27 cellular contexts compared by ENCODE assay signal in genomic region chr6:144047688-144048087, GRCh38.
"Had no signal": no experiment of that assay in that cellular context is flagged by ENCODE, and none has a peak within 500 bp of the region (broad histone marks: within the 10 kb centered on the region; RNA-seq: fewer than 3 reads in every experiment).

No MANE protein-coding gene starts in this region.

- FAIRE-seq: urothelium cell line had no signal

- ATAC-seq: stimulated activated effector memory CD8-positive, alpha-beta T cell treated with anti-CD3 and anti-CD28 coated beads, Interleukin-12 subunit alpha, Interleukin-12 subunit beta, amount 100 ng/mL, for 72 hours; stimulated activated memory B cell treated with anti-CD40 and anti-IgM and Interleukin-4, amounts not matched to agents 10 μg/mL and 1 μg/mL and 100 μg/mL, for 72 hours; stimulated activated naive B cell treated with anti-CD40 and anti-IgM and Interleukin-4, amounts not matched to agents 10 μg/mL and 1 μg/mL and 100 μg/mL, for 72 hours; stimulated activated naive CD8-positive, alpha-beta T cell treated with anti-CD3 and anti-CD28 coated beads, Interleukin-15, amount 100 ng/mL, for 72 hours; stimulated activated naive CD8-positive, alpha-beta T cell treated with anti-CD3 and anti-CD28 coated beads, Interleukin-15, Interleukin-2, amounts not matched to agents 100 U/mL and 50 U/mL, for 24 hours; upper lobe of right lung had no signal

- H3K9me3 ChIP-seq: suprapubic skin, testis, thoracic aorta, thyroid gland, tibial artery, transverse colon, upper lobe of left lung, upper lobe of right lung, uterus, vagina had no signal

- DNase-seq: stimulated activated CD4-positive, alpha-beta T cell treated with anti-CD3 and anti-CD28 coated beads, Interleukin-2, amount 100 ng/mL, for 48 hours; stimulated activated CD4-positive, alpha-beta T cell treated with anti-CD3 and anti-CD28 coated beads, Interleukin-4, amount 100 ng/mL, for 1 hour; stimulated activated CD4-positive, alpha-beta T cell treated with anti-CD3 and anti-CD28 coated beads, Interleukin-4, amount 100 ng/mL, for 24 hours; stimulated activated CD4-positive, alpha-beta T cell treated with anti-CD3 and anti-CD28 coated beads, Interleukin-4, amount 100 ng/mL, for 4 hours; stimulated activated CD8-positive, alpha-beta memory T cell treated with anti-CD3 and anti-CD28 coated beads, Interleukin-4, amount 100 ng/mL, for 48 hours; stimulated activated naive B cell treated with anti-CD40 and anti-IgM and Interleukin-4, amounts not matched to agents 10 μg/mL and 1 μg/mL and 100 μg/mL, for 72 hours; stimulated activated naive CD4-positive, alpha-beta T cell; stimulated activated naive CD4-positive, alpha-beta T cell treated with Interleukin-2 at 50 U/mL for 16 hours; stimulated activated naive CD8-positive, alpha-beta T cell treated with anti-CD3 and anti-CD28 coated beads, Interleukin-15, amount 100 ng/mL, for 72 hours; stimulated activated naive CD8-positive, alpha-beta T cell treated with anti-CD3 and anti-CD28 coated beads, Interleukin-15, Interleukin-2, amounts not matched to agents 100 U/mL and 50 U/mL, for 24 hours; stomach; substantia nigra; testis; thyroid gland; tibial artery; transverse colon; trophoblast cell; upper lobe of left lung; upper lobe of right lung; uterus had no signal

- H3K27me3 ChIP-seq: stomach, suprapubic skin, testis, thyroid gland, tibial artery, tibial nerve, transverse colon, upper lobe of left lung, upper lobe of right lung, uterus, vagina had no signal

- H3K36me3 ChIP-seq: stomach, suprapubic skin, thoracic aorta, thyroid gland, tibial artery, tibial nerve, transverse colon, upper lobe of left lung, upper lobe of right lung, uterus, vagina had no signal

- H3K4me3 ChIP-seq: stomach, suprapubic skin, testis, thoracic aorta, thyroid gland, tibial artery, tibial nerve, transverse colon, upper lobe of left lung, upper lobe of right lung, uterus, vagina had no signal

- H3K4me1 ChIP-seq: stomach, suprapubic skin, testis, thyroid gland, tibial artery, tibial nerve, upper lobe of left lung, upper lobe of right lung, uterus, vagina had no signal

- H3K27ac ChIP-seq: stomach, suprapubic skin, testis, thoracic aorta, thyroid gland, tibial artery, tibial nerve, transverse colon, upper lobe of left lung, upper lobe of right lung, uterus, vagina had no signal
